ENCODE assay signal across 18 cellular contexts in the genomic region with DNA sequence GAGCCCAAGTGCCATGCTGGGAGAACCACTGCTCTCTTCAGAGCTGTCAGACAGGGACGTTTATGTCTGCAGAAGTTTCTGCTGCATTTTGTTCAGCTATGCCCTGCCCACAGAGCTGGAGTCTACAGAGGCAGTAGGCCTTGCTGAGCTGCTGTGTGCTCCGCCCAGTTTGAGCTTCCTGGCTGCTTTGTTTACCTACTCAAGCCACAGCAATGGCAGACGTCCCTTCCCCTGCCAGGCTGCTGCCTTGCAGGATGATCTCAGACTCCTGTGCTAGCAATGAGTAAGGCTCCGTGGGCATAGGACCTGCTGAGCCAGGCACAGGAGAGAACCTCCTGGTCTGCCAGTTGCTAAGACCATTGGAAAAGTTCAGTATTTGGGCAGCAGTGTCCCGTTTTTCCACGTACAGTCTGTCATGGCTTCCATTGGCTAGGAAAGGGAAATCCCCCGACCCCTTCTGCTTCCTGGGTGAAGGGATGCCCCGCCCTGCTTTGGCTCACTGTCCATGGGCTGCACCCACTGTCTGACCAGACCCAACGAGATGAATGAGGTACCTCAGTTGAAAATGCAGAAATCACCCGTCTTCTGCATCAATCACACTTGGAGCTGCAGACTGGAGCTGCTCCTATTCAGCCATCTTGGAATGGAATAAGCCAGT. TPM values are rescaled to one million over a fixed set of nuclear protein-coding genes. Genes with fewer than 3 reads are reported as not detected.
DNase-seq lines count a peak whose midpoint lies in the region; ATAC-seq, FAIRE-seq and TF ChIP-seq lines count a peak whose summit lies in the region.
"Had no signal": no experiment of that assay in that cellular context is flagged by ENCODE, and none has a peak within 500 bp of the region (broad histone marks: within the 10 kb centered on the region; RNA-seq: fewer than 3 reads in every experiment).

No MANE protein-coding gene starts in this region.

- no peak for ATAC-seq in DND-41 (ENCODE audit: insufficient read depth, low read depth)
- ATAC-seq in GM18520 (IDR thresholded peaks at IDR 0.05; ENCODE audit: unreplicated experiment): no peak
- ATAC-seq: HCT116 had no signal

- CTCF ChIA-PET in H1 (lab: Charles Lee; ENCODE audit: partially characterized antibody): no interaction called here

- H3K27me3 ChIP-seq in DND-41 (ENCODE audit: insufficient read depth, low read length, poor library complexity) (peaks cover 6% of the 10 kb centered on the region), MG63 (no peaks in the 10 kb centered on the region), H1 (replicated peaks in 1 of 4; ENCODE audit: control insufficient read depth in 3 of 4, extremely low read depth in 1 of 4, insufficient read depth in 3 of 4, low read length in 3 of 4) (no peaks in the 10 kb centered on the region), right atrium auricular region (no peaks in the 10 kb centered on the region)

- no peak overlapping the region for H3K23ac ChIP-seq in H1 (ENCODE audit: insufficient read length)

- TF ChIP-seq EP300 in H1 (IDR thresholded peaks at IDR 0.05; ENCODE audit: borderline replicate concordance in 1 of 2, low read depth in 2 of 2, low read length in 2 of 2): no peak

- H3K56ac ChIP-seq in H1 (replicated peaks; ENCODE audit: insufficient read length, low read depth, low read length): no peak overlapping the region

- no peak overlapping the region for H3K14ac ChIP-seq in H1 (ENCODE audit: insufficient read length)

- H3K36me3 ChIP-seq in DND-41 (ENCODE audit: insufficient read depth, low read length): no peaks in the 10 kb centered on the region
- no peaks in the 10 kb centered on the region for H3K36me3 ChIP-seq in MG63
- H3K36me3 ChIP-seq in H1 (ENCODE audit: control insufficient read depth in 2 of 4, insufficient read depth in 4 of 4, low read length in 3 of 4): no peaks in the 10 kb centered on the region
- H3K36me3 ChIP-seq in right atrium auricular region: no peaks in the 10 kb centered on the region

- H3K4me3 ChIP-seq in DND-41 (ENCODE audit: low read depth in 1 of 2, low read length in 2 of 2): no peak overlapping the region
- no peak overlapping the region for H3K4me3 ChIP-seq in MG63
- H3K4me3 ChIP-seq in H1 (ENCODE audit: extremely low read depth in 1 of 4, insufficient read depth in 2 of 4, low read depth in 3 of 4, low read length in 4 of 4): no peak overlapping the region
- no peak overlapping the region for H3K4me3 ChIP-seq in right atrium auricular region

- H2AFZ ChIP-seq in DND-41 (ENCODE audit: low read depth, low read length) (0 out of 2 replicates have a peak overlapping the region, but pooled peaks have one; percentile 25), H1 (ENCODE audit: low read length) (0 out of 2 replicates have a peak overlapping the region, but pooled peaks have one; percentile 32)

- TF ChIP-seq RAD21 in H1 (IDR thresholded peaks at IDR 0.05 in 1 of 2, conservative IDR thresholded peaks at IDR 0.05 in 1 of 2; ENCODE audit: low read depth in 2 of 2, low read length in 2 of 2): no peak

- H2BK5ac ChIP-seq in H1 (ENCODE audit: low read depth, low read length): no peak overlapping the region

- H3K23me2 ChIP-seq in H1 (ENCODE audit: low read depth, low read length): no peaks in the 10 kb centered on the region

- no peaks in the 10 kb centered on the region for H3K79me1 ChIP-seq in H1 (ENCODE audit: low read depth, low read length)

- H4K20me1 ChIP-seq in DND-41 (ENCODE audit: insufficient read depth, low read length) (no peaks in the 10 kb centered on the region), H1 (replicated peaks in 1 of 2; ENCODE audit: control insufficient read depth in 1 of 2, insufficient read depth in 2 of 2, low read length in 2 of 2) (no peaks in the 10 kb centered on the region)

- no peak overlapping the region for H3K4me2 ChIP-seq in DND-41 (ENCODE audit: insufficient read depth, low read length)
- H3K4me2 ChIP-seq in H1 (ENCODE audit: insufficient read depth in 1 of 2, low read depth in 2 of 2, low read length in 2 of 2): no peak overlapping the region

- H2BK12ac ChIP-seq in H1 (ENCODE audit: low read depth, low read length): no peak overlapping the region

- H4K91ac ChIP-seq in H1 (replicated peaks; ENCODE audit: insufficient read length, low read length): no peak overlapping the region

- H3K79me2 ChIP-seq in DND-41 (ENCODE audit: insufficient read depth, low read length): no peaks in the 10 kb centered on the region
- H3K79me2 ChIP-seq in H1 (ENCODE audit: control insufficient read depth in 1 of 2, insufficient read depth in 2 of 2, low read length in 2 of 2): no peaks in the 10 kb centered on the region

- no peak overlapping the region for H2BK120ac ChIP-seq in H1 (replicated peaks; ENCODE audit: low read depth, low read length)

- H3K27ac ChIP-seq in DND-41 (ENCODE audit: low read length): no peak overlapping the region
- H3K27ac ChIP-seq in H1 (ENCODE audit: low read depth, low read length): no peak overlapping the region
- no peak overlapping the region for H3K27ac ChIP-seq in right atrium auricular region

- H4K5ac ChIP-seq in H1 (ENCODE audit: insufficient read length, low read depth, low read length): no peak overlapping the region

- H3K4me1 ChIP-seq in DND-41 (ENCODE audit: insufficient read depth, low read length) (no peaks in the 10 kb centered on the region), H1 (replicated peaks in 1 of 4; ENCODE audit: control insufficient read depth in 3 of 4, insufficient read depth in 4 of 4, low read length in 3 of 4) (no peaks in the 10 kb centered on the region), right atrium auricular region (no peaks in the 10 kb centered on the region)
- H3K4me1 ChIP-seq: Caco-2 had no signal

- no peak overlapping the region for H2AK5ac ChIP-seq in H1 (ENCODE audit: low read depth, low read length)

- no peak overlapping the region for H4K8ac ChIP-seq in H1 (ENCODE audit: extremely low read depth, insufficient read depth, low read length)

- POLR2A ChIA-PET in H1 (lab: Charles Lee; ENCODE audit: partially characterized antibody): no interaction called here

- no peak for TF ChIP-seq POLR2A in H1 (IDR thresholded peaks at IDR 0.05; ENCODE audit: control extremely low read depth in 1 of 2, low read depth in 2 of 2, low read length in 2 of 2)

- no peak overlapping the region for H3K4ac ChIP-seq in H1 (replicated peaks; ENCODE audit: insufficient read length, low read depth, low read length)

- no peak for FAIRE-seq in H1 (lab: Jason Lieb, UNC)
- FAIRE-seq: G401.6 had no signal

- H2BK15ac ChIP-seq in H1 (ENCODE audit: low read length): no peak overlapping the region

- DNase-seq in DND-41 (no peak), MG63 (peak; percentile 20), H1 (ENCODE audit: low read depth in 1 of 2, low spot score in 2 of 2) (no peak), ureter (ENCODE audit: low spot score) (peak; percentile 61), right atrium auricular region (ENCODE audit: low spot score) (no peak), pons (ENCODE audit: low spot score) (no peak)
- DNase-seq: Caco-2, DMS79, IMR-90, Kasumi-1, NCI-H187 treated with DMSO at 0.1 percent for 48 hours, NCI-H2171 treated with DMSO at 0.1 percent for 48 hours, NCI-H446 treated with DMSO at 0.1 percent for 48 hours, NCI-H774 had no signal

- H3K9ac ChIP-seq in DND-41 (ENCODE audit: low read depth, low read length): no peak overlapping the region
- no peak overlapping the region for H3K9ac ChIP-seq in H1 (replicated peaks in 1 of 4; ENCODE audit: extremely low read depth in 1 of 4, low read depth in 3 of 4, low read length in 3 of 4)

- WGBS in H1 (ENCODE audit: extremely low coverage in 1 of 2, insufficient coverage in 1 of 2, insufficient read length in 1 of 2, insufficient replicate concordance in 2 of 2, low coverage in 1 of 2, low lambda C conversion rate in 2 of 2, missing lambda C conversion rate in 1 of 2), 2 experiments: 85% methylated on average over 10 of the region's 10 CpGs; no CpG with 5 or more reads in 1 of the 2 experiments

- TF ChIP-seq CTCF in DND-41 (IDR thresholded peaks at IDR 0.05; ENCODE audit: borderline replicate concordance, extremely low read depth, low read length, poor library complexity, severe bottlenecking) (no peak), H1 (IDR thresholded peaks at IDR 0.05; ENCODE audit: control extremely low read depth in 1 of 3, insufficient read depth in 1 of 3, low read depth in 1 of 3, low read length in 3 of 3) (no peak), right atrium auricular region (IDR thresholded peaks at IDR 0.05) (no peak)

- no peak overlapping the region for H3K18ac ChIP-seq in H1 (ENCODE audit: extremely low read depth, low read length)

- H2BK20ac ChIP-seq in H1 (ENCODE audit: low read length): no peak overlapping the region

- no peaks in the 10 kb centered on the region for H3K9me3 ChIP-seq in DND-41 (ENCODE audit: insufficient read depth, low read length, severe bottlenecking)
- no peaks in the 10 kb centered on the region for H3K9me3 ChIP-seq in MG63
- no peaks in the 10 kb centered on the region for H3K9me3 ChIP-seq in H1 (ENCODE audit: insufficient read depth in 2 of 2, low read depth in 1 of 2, low read length in 1 of 2)
- H3K9me3 ChIP-seq in right atrium auricular region: no peaks in the 10 kb centered on the region
- H3K9me3 ChIP-seq: Caco-2 had no signal

TF ChIP-seq in H1, 55 proteins besides CTCF, POLR2A, EP300 and RAD21 (continues in another document):
- no peak for TF ChIP-seq TBP (IDR thresholded peaks at IDR 0.05; ENCODE audit: low read depth, low read length)
- TF ChIP-seq, protein P1, sequence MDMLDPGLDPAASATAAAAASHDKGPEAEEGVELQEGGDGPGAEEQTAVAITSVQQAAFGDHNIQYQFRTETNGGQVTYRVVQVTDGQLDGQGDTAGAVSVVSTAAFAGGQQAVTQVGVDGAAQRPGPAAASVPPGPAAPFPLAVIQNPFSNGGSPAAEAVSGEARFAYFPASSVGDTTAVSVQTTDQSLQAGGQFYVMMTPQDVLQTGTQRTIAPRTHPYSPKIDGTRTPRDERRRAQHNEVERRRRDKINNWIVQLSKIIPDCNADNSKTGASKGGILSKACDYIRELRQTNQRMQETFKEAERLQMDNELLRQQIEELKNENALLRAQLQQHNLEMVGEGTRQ (IDR thresholded peaks at IDR 0.05; ENCODE audit: low read length): no peak
- TF ChIP-seq SUZ12 (IDR thresholded peaks at IDR 0.05; ENCODE audit: low read length): no peak
- TF ChIP-seq FOSL1 (IDR thresholded peaks at IDR 0.05; ENCODE audit: insufficient read depth, low read depth, low read length): no peak

RNA-seq across cellular contexts. Expression of a gene that starts 31.9 kb away (rescaled TPM):
- total RNA-seq in MG63 (2014; rRNA removed; shearing (Covaris generic); ENCODE audit: low replicate concordance): not detected in 2 replicates
- not detected in 2 replicates for total RNA-seq in H1 (2021; fragmentation: NEBNext Ultra II Directional; extraction: Animal tissue kit (Norgen Biotek cat#: 25700))
- polyA plus RNA-seq in H1 (2011; rRNA removed): 0.08 and 0.23 TPM in 2 replicates
- polyA plus RNA-seq in H1 (2011; cell fraction: cytosol; rRNA removed): 0.09 TPM
- 0.51 TPM for polyA plus RNA-seq in H1 (2011; cell fraction: nucleus; rRNA removed)
- not detected in 4 replicates for polyA plus RNA-seq in H1 (2012, experiment 1 of 2)
- polyA plus RNA-seq in H1 (2012, experiment 2 of 2): not detected
- polyA plus RNA-seq in H1 (2013, experiment 1 of 2): 0.30 TPM
- polyA plus RNA-seq in H1 (2013, experiment 2 of 2): not detected
- polyA minus RNA-seq in H1 (2011; rRNA and poly(A)+ RNA removed): not detected in 2 replicates
- polyA minus RNA-seq in H1 (2011; cell fraction: cytosol; rRNA and poly(A)+ RNA removed): not detected
- polyA minus RNA-seq in H1 (2011; cell fraction: nucleus; rRNA and poly(A)+ RNA removed): not detected
- total RNA-seq in ureter (358 TPM), right atrium auricular region (10 to 100 TPM; 20.0 to 47.8 TPM)
- total RNA-seq: Caco-2, IMR-90, SK-MEL-5 had no signal
- polyA plus RNA-seq: IMR-90 had no signal

Comparison
In these comparisons a context has a peak if more than half of its experiments do, and no peak if none do; other contexts are left out.
1. DNase-seq: peak in MG63 (single experiment) and ureter (single experiment); none in DND-41 (single experiment), H1 (0 of 2), right atrium auricular region (single experiment) and pons (single experiment).
2. RNA of a gene that starts 31.9 kb away (total RNA-seq): 358 TPM in ureter (single experiment) and 20.0 to 47.8 TPM in right atrium auricular region; not detected in H1 and not detected in MG63; every median in the first group is over 10 times any median in the second.